In genomic region chr1:19465123-19465522, GRCh38 we compare ENCODE assay signal across 10 cellular contexts. TPM values are rescaled to one million over a fixed set of nuclear protein-coding genes. Genes with fewer than 3 reads are reported as not detected.
DNase-seq lines count a peak whose midpoint lies in the region; ATAC-seq, FAIRE-seq and TF ChIP-seq lines count a peak whose summit lies in the region.
"Had no signal": no experiment of that assay in that cellular context is flagged by ENCODE, and none has a peak within 500 bp of the region (broad histone marks: within the 10 kb centered on the region; RNA-seq: fewer than 3 reads in every experiment).

No MANE protein-coding gene starts in this region.

- H3K4me1 ChIP-seq in liver (ENCODE audit: control insufficient read depth in 4 of 4, insufficient read depth in 4 of 4, low read length in 3 of 4) (peaks cover 13 to 47% (median 33%) of the 10 kb centered on the region in 4 donors), HepG2 (ENCODE audit: insufficient read depth, low read length) (peaks cover 43% of the 10 kb centered on the region), vagina (peaks cover 86% of the 10 kb centered on the region)
- peaks cover 90 to 93% of the 10 kb centered on the region in 2 donors for H3K4me1 ChIP-seq in naive thymus-derived CD4-positive, alpha-beta T cell (ENCODE audit: control insufficient read depth in 2 of 2, insufficient read depth in 2 of 2, low read length in 2 of 2)

- no peak for FAIRE-seq in HepG2 (lab: Jason Lieb, UNC)

- H2AFZ ChIP-seq in HepG2 (ENCODE audit: low read length): no peak overlapping the region

- TF ChIP-seq CTCF in liver (IDR thresholded peaks at IDR 0.05; ENCODE audit: low read depth, low read length, missing input control): no peak
- no peak for TF ChIP-seq CTCF in HepG2 (CRISPR knock-in tag; IDR thresholded peaks at IDR 0.05)
- TF ChIP-seq CTCF in coronary artery (IDR thresholded peaks at IDR 0.05): no peak
- TF ChIP-seq CTCF in vagina (IDR thresholded peaks at IDR 0.05): no peak

- no peaks in the 10 kb centered on the region for H3K9me3 ChIP-seq in liver (ENCODE audit: control insufficient read depth in 4 of 4, low read length in 3 of 4)
- H3K9me3 ChIP-seq in HepG2 (ENCODE audit: low read length): no peaks in the 10 kb centered on the region
- H3K9me3 ChIP-seq in naive thymus-derived CD4-positive, alpha-beta T cell (ENCODE audit: control insufficient read depth in 2 of 3, low read length in 3 of 3): no peaks in the 10 kb centered on the region
- H3K9me3 ChIP-seq in vagina: no peaks in the 10 kb centered on the region

- no peak overlapping the region for H3K4me2 ChIP-seq in HepG2 (ENCODE audit: low read depth, low read length)

- TF ChIP-seq RAD21 in liver (IDR thresholded peaks at IDR 0.05): no peak
- no peak for TF ChIP-seq RAD21 in HepG2 (CRISPR knock-in tag; IDR thresholded peaks at IDR 0.05)

- CTCF ChIA-PET in HepG2 (lab: Yijun Ruan, JAX; ENCODE audit: low intra/inter-chr PET ratio, low total read pairs): no interaction called here
- CTCF ChIA-PET in naive thymus-derived CD4-positive, alpha-beta T cell (lab: Charles Lee): interaction anchor here (0.9 to 2.3 kb wide), 6 partner anchors 14 to 196 kb away, joined by 3 to 8 read pairs (median 4); partner anchors contain the start of gene CAPZB

- H3K27me3 Mint-ChIP-seq in naive thymus-derived CD4-positive, alpha-beta T cell: no peaks in the 10 kb centered on the region

- no peak for ATAC-seq in HepG2
- ATAC-seq in naive thymus-derived CD4-positive, alpha-beta T cell: no peak
- no peak for ATAC-seq in GM21447 (IDR thresholded peaks at IDR 0.05; ENCODE audit: unreplicated experiment)

- peak overlapping the region; percentile 69 to 97 (median 90) for H3K27ac Mint-ChIP-seq in naive thymus-derived CD4-positive, alpha-beta T cell

- H3K79me2 ChIP-seq in HepG2 (ENCODE audit: insufficient read depth, low read length): peaks cover 85% of the 10 kb centered on the region

- H3K27ac ChIP-seq in liver (ENCODE audit: low read depth in 1 of 2, low read length in 2 of 2): peak overlapping the region; percentile 47 to 78
- no peak overlapping the region for H3K27ac ChIP-seq in HepG2 (ENCODE audit: extremely low read length, insufficient read depth, low read length)
- H3K27ac ChIP-seq in coronary artery: peak overlapping the region; percentile 6 to 14
- peak overlapping the region; percentile 73 for H3K27ac ChIP-seq in naive thymus-derived CD4-positive, alpha-beta T cell (ENCODE audit: low read depth, low read length)
- H3K27ac ChIP-seq in vagina: peak overlapping the region; percentile 73

- peak overlapping the region in 9 of 10 donors; percentile 4 to 70 (median 58) for H3K4me3 Mint-ChIP-seq in naive thymus-derived CD4-positive, alpha-beta T cell

- no TSS peak for BruUV-seq in HepG2 (replicated peaks; lab: Mats Ljungman, UMichigan)

- H3K9me3 Mint-ChIP-seq in naive thymus-derived CD4-positive, alpha-beta T cell: peaks cover 0 to 2% (median 0%) of the 10 kb centered on the region in 11 donors

- H3K4me1 Mint-ChIP-seq in naive thymus-derived CD4-positive, alpha-beta T cell: peaks cover 62 to 95% (median 85%) of the 10 kb centered on the region in 7 donors

- H3K9ac ChIP-seq in liver (ENCODE audit: low read depth in 1 of 2, low read length in 2 of 2) (no peak overlapping the region), HepG2 (ENCODE audit: insufficient read depth, low read depth, low read length) (no peak overlapping the region)

- no peak for TF ChIP-seq POLR2A in HepG2 (IDR thresholded peaks at IDR 0.05; ENCODE audit: insufficient read depth in 1 of 2, low read depth in 2 of 2, low read length in 2 of 2)
- no peak for TF ChIP-seq POLR2A in vagina (IDR thresholded peaks at IDR 0.05)

- in situ Hi-C loops in HepG2 (cut with HindIII; ENCODE audit: extremely low pct_ligation_motif_present, low pct_unique_long_range_greater_than_20kb): no loop called here

- H3K27me3 ChIP-seq in liver (ENCODE audit: control insufficient read depth in 4 of 4, insufficient read depth in 4 of 4, low read length in 3 of 4) (no peaks in the 10 kb centered on the region), HepG2 (ENCODE audit: control insufficient read depth in 1 of 2, insufficient read depth in 2 of 2, low read length in 2 of 2) (no peaks in the 10 kb centered on the region), vagina (no peaks in the 10 kb centered on the region)
- no peaks in the 10 kb centered on the region for H3K27me3 ChIP-seq in naive thymus-derived CD4-positive, alpha-beta T cell (ENCODE audit: control insufficient read depth in 2 of 2, insufficient read depth in 2 of 2, low read length in 2 of 2)

- WGBS in liver: 50% methylated on average over 2 of the region's 2 CpGs
- 92% methylated on average over 1 of the region's 2 CpGs for WGBS in HepG2 (ENCODE audit: low lambda C conversion rate)

- intact Hi-C loops in HepG2 (cut with micrococcal nuclease; ENCODE audit: unreplicated experiment) (no loop called here), vagina (cut with DNase I) (no loop called here)
- intact Hi-C loops in naive thymus-derived CD4-positive, alpha-beta T cell (cut with micrococcal nuclease): no loop called here

- H3K36me3 Mint-ChIP-seq in naive thymus-derived CD4-positive, alpha-beta T cell: peaks cover 0 to 31% (median 7%) of the 10 kb centered on the region in 5 donors

- H3K4me3 ChIP-seq in liver (ENCODE audit: low read depth in 1 of 3, low read length in 3 of 3) (no peak overlapping the region), HepG2 (replicated peaks in 1 of 3; ENCODE audit: insufficient read depth in 1 of 3, low read depth in 2 of 3, low read length in 3 of 3) (no peak overlapping the region), coronary artery (no peak overlapping the region), vagina (no peak overlapping the region)
- no peak overlapping the region for H3K4me3 ChIP-seq in naive thymus-derived CD4-positive, alpha-beta T cell (ENCODE audit: low read length)

- no peaks in the 10 kb centered on the region for H3K36me3 ChIP-seq in liver (ENCODE audit: control insufficient read depth in 4 of 4, insufficient read depth in 3 of 4, low read depth in 1 of 4, low read length in 3 of 4)
- H3K36me3 ChIP-seq in HepG2 (replicated peaks in 1 of 2; ENCODE audit: control insufficient read depth in 1 of 2, insufficient read depth in 2 of 2, low read length in 2 of 2): peaks cover 6 to 17% of the 10 kb centered on the region in 2 experiments; a peak in 4 of 5 replicates
- H3K36me3 ChIP-seq in naive thymus-derived CD4-positive, alpha-beta T cell (ENCODE audit: control insufficient read depth in 2 of 3, insufficient read depth in 3 of 3, low read length in 3 of 3): no peaks in the 10 kb centered on the region
- no peaks in the 10 kb centered on the region for H3K36me3 ChIP-seq in vagina

- H4K20me1 ChIP-seq in HepG2 (ENCODE audit: insufficient read depth, low read length): peaks cover 51% of the 10 kb centered on the region

- TF ChIP-seq EP300 in HepG2 (IDR thresholded peaks at IDR 0.05; ENCODE audit: low read depth in 2 of 2, low read length in 2 of 2) (no peak), HepG2 (CRISPR knock-in tag; IDR thresholded peaks at IDR 0.05; ENCODE audit: borderline replicate concordance) (no peak)

- POLR2A ChIA-PET in HepG2 (lab: Yijun Ruan, JAX): interaction anchor here (1.5 kb wide), 1 partner anchor 56 kb away, joined by 3 read pairs; no protein-coding TSS in a partner anchor
- POLR2A ChIA-PET in naive thymus-derived CD4-positive, alpha-beta T cell (lab: Charles Lee): interaction anchor here (1.2 to 21.6 kb wide), 3 partner anchors 17 to 25 kb away, joined by 3 to 492 read pairs (median 4); partner anchors contain the start of gene CAPZB

- DNase-seq in HepG2 (ENCODE audit: low spot score) (no peak), coronary artery (ENCODE audit: low spot score) (no peak), vagina (ENCODE audit: extremely low spot score in 2 of 2) (no peak), C1 segment of cervical spinal cord (lab: John Stamatoyannopoulos, UW) (no peak), GM19238 (ENCODE audit: insufficient read length, low spot score) (no peak)
- no peak for DNase-seq in naive thymus-derived CD4-positive, alpha-beta T cell
- DNase-seq: NCI-H1694, T-helper 9 cell had no signal

RNA-seq across cellular contexts. Expression of gene CAPZB, which starts 20.2 kb away (rescaled TPM):
- total RNA-seq in liver (10 to 100 TPM; 38.3 to 43.2 TPM), HepG2 (2016; rRNA removed; fragmentation: Illumina TruSeq; extraction: Trizol) (58.9 and 84.1 TPM in 2 replicates), vagina (152 TPM)
- polyA plus RNA-seq in liver (10 to 100 TPM; 59.0 to 98.9 TPM), HepG2 (2011; rRNA removed) (68.8 and 76.9 TPM in 2 replicates)
- total RNA-seq in HepG2 (2016; cell fraction: cytosol; rRNA removed; fragmentation: Illumina TruSeq; extraction: Trizol; ENCODE audit: low read depth): 24.5 and 25.6 TPM in 2 replicates
- total RNA-seq in HepG2 (2016; cell fraction: insoluble cytoplasmic fraction; rRNA removed; fragmentation: Illumina TruSeq; extraction: Trizol): 61.9 and 68.4 TPM in 2 replicates
- total RNA-seq in HepG2 (2016; cell fraction: membrane; rRNA removed; fragmentation: Illumina TruSeq; extraction: Trizol): 41.5 and 44.2 TPM in 2 replicates
- 33.6 and 37.1 TPM in 2 replicates for total RNA-seq in HepG2 (2016; cell fraction: nucleus; rRNA removed; fragmentation: Illumina TruSeq; extraction: Trizol)
- 107 and 113 TPM in 2 replicates for polyA plus RNA-seq in HepG2 (2011; cell fraction: cytosol; rRNA removed)
- 34.6 and 35.9 TPM in 2 replicates for polyA plus RNA-seq in HepG2 (2011; cell fraction: nucleus; rRNA removed)
- 142 and 153 TPM in 2 replicates for polyA plus RNA-seq in HepG2 (2012)
- polyA plus RNA-seq in HepG2 (2016; cell fraction: cytosol; fragmentation: Illumina TruSeq; extraction: Trizol; ENCODE audit: low read depth): 87.3 and 97.7 TPM in 2 replicates
- 211 and 248 TPM in 2 replicates for polyA plus RNA-seq in HepG2 (2016; cell fraction: insoluble cytoplasmic fraction; fragmentation: Illumina TruSeq; extraction: Trizol; ENCODE audit: low read depth)
- polyA plus RNA-seq in HepG2 (2016; cell fraction: membrane; fragmentation: Illumina TruSeq; extraction: Trizol; ENCODE audit: low read depth): 103 and 116 TPM in 2 replicates
- 131 and 139 TPM in 2 replicates for polyA plus RNA-seq in HepG2 (2016; cell fraction: nucleus; fragmentation: Illumina TruSeq; extraction: Trizol; ENCODE audit: insufficient read depth, low read depth)
- 37.1 and 54.9 TPM in 2 replicates for polyA minus RNA-seq in HepG2 (2011; rRNA and poly(A)+ RNA removed; ENCODE audit: low replicate concordance)
- polyA minus RNA-seq in HepG2 (2011; cell fraction: cytosol; rRNA and poly(A)+ RNA removed): 49.6 and 56.8 TPM in 2 replicates
- 19.3 and 21.5 TPM in 2 replicates for polyA minus RNA-seq in HepG2 (2011; cell fraction: nucleus; rRNA and poly(A)+ RNA removed)
- 100 to 1,000 TPM; 216 to 519 (median 264) TPM for total RNA-seq in naive thymus-derived CD4-positive, alpha-beta T cell
- polyA plus RNA-seq in naive thymus-derived CD4-positive, alpha-beta T cell: 100 to 1,000 TPM; 522 to 559 TPM
